In genomic region chr7:96202102-96202501, GRCh38 we compare ENCODE assay signal across 28 cellular contexts.
"Had no signal": no experiment of that assay in that cellular context is flagged by ENCODE, and none has a peak within 500 bp of the region (broad histone marks: within the 10 kb centered on the region; RNA-seq: fewer than 3 reads in every experiment).

No MANE protein-coding gene starts in this region.

- H3K4me3 ChIP-seq: colonic mucosa, coronary artery, dorsolateral prefrontal cortex, esophagus muscularis mucosa, esophagus squamous epithelium, gastrocnemius medialis, gastroesophageal sphincter, heart left ventricle, heart right ventricle, hepatocyte had no signal

- H3K79me2 ChIP-seq: hepatocyte had no signal

- DNase-seq: colonic mucosa; cortex of kidney; dermis blood vessel endothelial cell; dorsolateral prefrontal cortex; effector CD4-positive, alpha-beta T cell; effector CD8-positive, alpha-beta T cell; effector memory CD4-positive, alpha-beta T cell; effector memory CD8-positive, alpha-beta T cell; endodermal cell; esophagus squamous epithelium; foreskin fibroblast; foreskin keratinocyte; foreskin melanocyte; gastrocnemius medialis; glutamatergic neuron; head of caudate nucleus; heart left ventricle; heart right ventricle had no signal

- H3K4me2 ChIP-seq: hepatocyte had no signal

- FAIRE-seq: colon, endometrium, endothelial cell of umbilical vein, frontal cortex had no signal

- H3K27me3 ChIP-seq: colonic mucosa, dorsolateral prefrontal cortex, esophagus muscularis mucosa, esophagus squamous epithelium, foreskin keratinocyte, gastrocnemius medialis, gastroesophageal sphincter, heart left ventricle, heart right ventricle, hepatocyte had no signal

- H3K9me3 ChIP-seq: colonic mucosa, esophagus muscularis mucosa, esophagus squamous epithelium, gastrocnemius medialis, gastroesophageal sphincter, heart left ventricle, heart right ventricle had no signal

- H3K4me1 ChIP-seq: colonic mucosa, esophagus muscularis mucosa, esophagus squamous epithelium, foreskin keratinocyte had no signal

- ATAC-seq: effector memory CD8-positive, alpha-beta T cell; esophagus mucosa; foreskin keratinocyte; gastrocnemius medialis; gastroesophageal sphincter; heart left ventricle; heart right ventricle had no signal

- H2AFZ ChIP-seq: hepatocyte had no signal

- H3K36me3 ChIP-seq: colonic mucosa, gastrocnemius medialis had no signal

- H3K27ac ChIP-seq: colonic mucosa, coronary artery, dorsolateral prefrontal cortex, epithelial cell of prostate, esophagus muscularis mucosa, esophagus squamous epithelium, foreskin keratinocyte, gastrocnemius medialis, gastroesophageal sphincter, heart left ventricle, heart right ventricle, hepatocyte had no signal
